In the genomic region with DNA sequence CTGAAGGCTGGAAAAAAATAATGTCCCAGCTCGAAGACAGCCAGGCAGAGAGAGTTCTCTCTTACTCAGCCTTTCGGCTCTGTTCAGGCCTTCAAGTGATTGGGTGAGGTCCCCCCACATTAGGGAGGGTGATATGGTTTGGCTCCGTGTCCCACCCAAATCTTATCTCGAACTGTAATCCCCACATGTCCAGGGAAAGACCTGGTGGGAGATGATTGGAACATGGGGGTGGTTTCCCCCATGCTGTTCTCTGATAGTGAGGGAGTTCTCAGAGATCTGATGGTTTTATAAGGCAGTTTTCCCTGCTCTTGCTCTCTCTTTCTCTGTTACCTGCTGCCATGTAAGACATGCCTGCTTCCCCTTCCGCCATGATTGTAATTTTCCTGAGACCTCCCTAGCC, we compare ENCODE assay signal across 25 cellular contexts. TPM values are rescaled to one million over a fixed set of nuclear protein-coding genes. Genes with fewer than 3 reads are reported as not detected.
"Had no signal": no experiment of that assay in that cellular context is flagged by ENCODE, and none has a peak within 500 bp of the region (broad histone marks: within the 10 kb centered on the region; RNA-seq: fewer than 3 reads in every experiment).

No MANE protein-coding gene starts in this region.

- H3K27ac ChIP-seq: KMS-11, RWPE1 had no signal

- H3K4me2 ChIP-seq: KMS-11, SK-N-SH had no signal

- FAIRE-seq: HepG2 had no signal

- H3K9me3 ChIP-seq: SK-N-SH had no signal

- ATAC-seq: HepG2, Panc1, PC-3 had no signal

- H3K9ac ChIP-seq: KMS-11, SK-N-SH had no signal

- DNase-seq: Kasumi-1, MM.1S, NCI-H1092 treated with DMSO at 0.1 percent for 48 hours, NCI-H1436, NCI-H187, NCI-H2029, NCI-H2081 treated with DMSO at 0.1 percent for 48 hours, NCI-H2171, NCI-H226, NCI-H446, NCI-H510A, NCI-H524 treated with DMSO at 0.1 percent for 48 hours, NCI-H69, NCI-H774, PC-3, SHP77, SK-N-SH had no signal

RNA-seq across cellular contexts. Expression of gene LEP, which starts 36.6 kb away (rescaled TPM):
- total RNA-seq: HepG2, HT1080, IMR-90, M059J, PC-3, SK-MEL-5 had no signal
- polyA plus RNA-seq: IMR-90, SK-N-SH had no signal
